In the genomic region with DNA sequence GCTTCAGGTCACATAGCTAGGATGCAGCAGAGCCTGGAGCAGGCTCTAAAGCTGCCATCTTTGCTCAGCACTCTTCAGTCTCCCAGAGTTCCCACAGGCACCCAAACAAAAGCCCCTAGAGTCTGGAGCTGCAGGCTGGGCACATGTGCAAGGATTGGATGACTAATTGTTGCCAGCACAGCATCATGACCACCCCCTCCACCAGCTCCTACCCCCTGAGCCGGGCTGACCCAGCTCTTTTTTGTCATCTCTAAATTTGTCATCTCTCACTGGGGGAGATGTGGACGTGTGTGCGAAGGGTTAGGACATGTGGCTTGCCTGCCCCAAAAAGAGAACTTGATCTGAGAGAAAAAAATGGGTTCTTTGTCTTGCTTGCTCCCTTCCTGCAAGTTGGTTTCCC, we compare ENCODE assay signal across 9 cellular contexts.
DNase-seq lines count a peak whose midpoint lies in the region; ATAC-seq lines count a peak whose summit lies in the region.
"Had no signal": no experiment of that assay in that cellular context is flagged by ENCODE, and none has a peak within 500 bp of the region (broad histone marks: within the 10 kb centered on the region; RNA-seq: fewer than 3 reads in every experiment).

No MANE protein-coding gene starts in this region.

- H3K27ac Mint-ChIP-seq in activated naive CD8-positive, alpha-beta T cell treated with anti-CD3 and anti-CD28 coated beads, Interleukin-2, amount 50 U/mL, for 24 hours = peak overlapping the region; percentile 89

- no peaks in the 10 kb centered on the region for H3K36me3 Mint-ChIP-seq in activated naive CD8-positive, alpha-beta T cell treated with anti-CD3 and anti-CD28 coated beads, Interleukin-2, amount 50 U/mL, for 24 hours (ENCODE audit: low read depth)

- DNase-seq in NOMO-1 treated with DMSO at 0.1 percent for 48 hours (lab: John Stamatoyannopoulos, UW; ENCODE audit: unreplicated experiment) = peak; percentile 18
- no peak for DNase-seq in NOMO-1 (lab: John Stamatoyannopoulos, UW; ENCODE audit: unreplicated experiment in 2 of 2)
- DNase-seq in activated naive CD8-positive, alpha-beta T cell treated with anti-CD3 and anti-CD28 coated beads, Interleukin-2, amount 50 U/mL, for 24 hours = peak; percentile 57
- DNase-seq in iris pigment epithelial cell (ENCODE audit: low read depth) = peak; percentile 86
- DNase-seq in stromal cell of bone marrow (ENCODE audit: low read depth) = peak; percentile 73
- no peak for DNase-seq in midbrain (lab: John Stamatoyannopoulos, UW)
- DNase-seq in NCI-H345 (lab: John Stamatoyannopoulos, UW) = no peak
- DNase-seq: cerebellar nuclear complex had no signal

- no peaks in the 10 kb centered on the region for H3K27me3 Mint-ChIP-seq in activated naive CD8-positive, alpha-beta T cell treated with anti-CD3 and anti-CD28 coated beads, Interleukin-2, amount 50 U/mL, for 24 hours

- no peaks in the 10 kb centered on the region for H3K9me3 Mint-ChIP-seq in activated naive CD8-positive, alpha-beta T cell treated with anti-CD3 and anti-CD28 coated beads, Interleukin-2, amount 50 U/mL, for 24 hours

- peak overlapping the region; percentile 16 for H3K4me3 Mint-ChIP-seq in activated naive CD8-positive, alpha-beta T cell treated with anti-CD3 and anti-CD28 coated beads, Interleukin-2, amount 50 U/mL, for 24 hours

- peak; percentile 86 for ATAC-seq in activated naive CD8-positive, alpha-beta T cell treated with anti-CD3 and anti-CD28 coated beads, Interleukin-2, amount 50 U/mL, for 24 hours
- ATAC-seq in HG03460 (IDR thresholded peaks at IDR 0.05; ENCODE audit: unreplicated experiment) = no peak

- peaks cover 20% of the 10 kb centered on the region for H3K4me1 Mint-ChIP-seq in activated naive CD8-positive, alpha-beta T cell treated with anti-CD3 and anti-CD28 coated beads, Interleukin-2, amount 50 U/mL, for 24 hours

Comparison
In these comparisons a context has a peak if more than half of its experiments do, and no peak if none do; other contexts are left out.
1. DNase-seq: peak in NOMO-1 treated with DMSO at 0.1 percent for 48 hours (single experiment), activated naive CD8-positive, alpha-beta T cell treated with anti-CD3 and anti-CD28 coated beads, Interleukin-2, amount 50 U/mL, for 24 hours (single experiment), iris pigment epithelial cell (single experiment) and stromal cell of bone marrow (single experiment); none in NOMO-1 (0 of 2), midbrain (single experiment) and NCI-H345 (single experiment).